Comparison of ENCODE assay signal across 8 cellular contexts in the genomic region with DNA sequence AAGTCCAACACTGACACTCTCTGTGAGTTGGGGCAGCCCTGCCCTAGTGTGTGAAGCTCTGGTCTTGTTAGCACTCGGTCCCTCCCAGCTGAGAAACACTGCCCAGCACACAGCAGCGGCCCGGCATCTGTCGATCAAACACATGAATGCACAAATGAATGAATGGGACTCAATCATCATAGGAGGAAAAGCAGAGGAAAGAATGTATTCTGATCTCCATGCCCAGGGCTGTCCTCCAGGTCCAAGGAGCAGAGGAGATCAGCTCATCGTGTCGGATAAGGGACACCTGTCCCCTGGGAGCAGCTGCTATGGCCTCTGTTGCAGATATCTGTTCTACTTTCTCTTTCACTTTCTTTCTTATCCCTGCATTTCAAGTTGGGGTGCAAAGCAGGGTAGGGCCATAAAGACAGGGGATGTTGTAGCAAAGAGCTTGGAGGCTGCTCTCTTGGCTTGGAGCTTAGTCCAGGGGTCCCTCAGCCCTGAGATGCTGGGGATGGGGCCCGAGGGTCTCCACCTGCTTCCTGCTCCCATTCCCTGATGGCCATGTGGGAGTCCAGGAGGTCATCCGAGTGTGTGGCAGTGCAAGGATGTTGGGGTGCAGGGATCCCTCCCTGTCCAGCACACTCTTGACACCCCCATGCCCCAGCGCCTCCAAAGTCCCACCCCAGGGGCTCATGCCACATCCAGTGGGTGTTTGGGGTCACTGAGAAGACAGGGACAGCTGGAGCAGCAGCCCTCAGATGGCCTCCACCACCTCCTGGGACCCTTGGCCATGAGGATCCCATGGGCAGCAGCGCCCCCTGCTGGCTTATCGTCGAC.
DNase-seq lines count a peak whose midpoint lies in the region; ATAC-seq and TF ChIP-seq lines count a peak whose summit lies in the region.

No MANE protein-coding gene starts in this region.

- H3K36me3 ChIP-seq in gastrocnemius medialis, result no peaks in the 10 kb centered on the region

- no peak overlapping the region for H3K27ac ChIP-seq in gastrocnemius medialis

- no peaks in the 10 kb centered on the region for H3K4me1 ChIP-seq in gastrocnemius medialis

- no peak for TF ChIP-seq POLR2A in gastrocnemius medialis (IDR thresholded peaks at IDR 0.05)

- H3K9me3 ChIP-seq in gastrocnemius medialis, result no peaks in the 10 kb centered on the region

- in situ Hi-C loops in gastrocnemius medialis (cut with MboI; ENCODE audit: low sequenced_read_pairs in 4 of 4), result loop anchor here in 3 of 4 donors (10.0 kb wide), 1 partner anchor 162 kb away; no protein-coding TSS in a partner anchor

- no peak for ATAC-seq in gastrocnemius medialis
- ATAC-seq in GM18873 (IDR thresholded peaks at IDR 0.05; ENCODE audit: low FRiP score, unreplicated experiment), result no peak
- no peak for ATAC-seq in HG03095 (IDR thresholded peaks at IDR 0.05; ENCODE audit: unreplicated experiment)

- peak; percentile 72 for DNase-seq in AG08396 (ENCODE audit: low spot score)
- DNase-seq in HFF-Myc (ENCODE audit: extremely low read depth, low read depth), result no peak
- DNase-seq in activated CD4-positive, alpha-beta T cell treated with anti-CD3 and anti-CD28 coated beads, Interleukin-2, amount 50 U/mL, for 48 hours, result peak; percentile 56 to 62
- peak; percentile 5 for DNase-seq in fibroblast of villous mesenchyme (ENCODE audit: low read depth)
- DNase-seq in stimulated activated CD4-positive, alpha-beta T cell treated with anti-CD3 and anti-CD28 coated beads, Interleukin-12 subunit alpha, Interleukin-12 subunit beta, amount 100 ng/mL, for 4 hours, result peak; percentile 58
- DNase-seq in gastrocnemius medialis, result no peak

- intact Hi-C loops in gastrocnemius medialis (cut with DNase I; ENCODE audit: low total_unique reads), result loop anchor here (2.0 kb wide), 1 partner anchor 166 kb away; no protein-coding TSS in a partner anchor

- peaks cover 0 to 31% (median 6%) of the 10 kb centered on the region in 3 donors for H3K27me3 ChIP-seq in gastrocnemius medialis

- TF ChIP-seq CTCF in HFF-Myc (IDR thresholded peaks at IDR 0.05; ENCODE audit: low read depth, low read length, missing control alignments) (peak; percentile 24), fibroblast of villous mesenchyme (IDR thresholded peaks at IDR 0.05; ENCODE audit: insufficient read depth, low read depth, low read length) (peak; percentile 31), gastrocnemius medialis (IDR thresholded peaks at IDR 0.05 in 4 of 5, conservative IDR thresholded peaks at IDR 0.05 in 1 of 5) (peak in 2 of 5 experiments; percentile 17 to 44)

- no peak overlapping the region for H3K4me3 ChIP-seq in HFF-Myc (replicated peaks; ENCODE audit: low read depth, low read length)
- peak overlapping the region; percentile 27 for H3K4me3 ChIP-seq in fibroblast of villous mesenchyme (ENCODE audit: low read depth, low read length)
- no peak overlapping the region for H3K4me3 ChIP-seq in gastrocnemius medialis

Comparison
In these comparisons a context has a peak if more than half of its experiments do, and no peak if none do; other contexts are left out.
1. DNase-seq: peak in AG08396 (single experiment), activated CD4-positive, alpha-beta T cell treated with anti-CD3 and anti-CD28 coated beads, Interleukin-2, amount 50 U/mL, for 48 hours (2 of 2), fibroblast of villous mesenchyme (single experiment) and stimulated activated CD4-positive, alpha-beta T cell treated with anti-CD3 and anti-CD28 coated beads, Interleukin-12 subunit alpha, Interleukin-12 subunit beta, amount 100 ng/mL, for 4 hours (single experiment); none in HFF-Myc (single experiment) and gastrocnemius medialis (0 of 2).